In the genomic region with DNA sequence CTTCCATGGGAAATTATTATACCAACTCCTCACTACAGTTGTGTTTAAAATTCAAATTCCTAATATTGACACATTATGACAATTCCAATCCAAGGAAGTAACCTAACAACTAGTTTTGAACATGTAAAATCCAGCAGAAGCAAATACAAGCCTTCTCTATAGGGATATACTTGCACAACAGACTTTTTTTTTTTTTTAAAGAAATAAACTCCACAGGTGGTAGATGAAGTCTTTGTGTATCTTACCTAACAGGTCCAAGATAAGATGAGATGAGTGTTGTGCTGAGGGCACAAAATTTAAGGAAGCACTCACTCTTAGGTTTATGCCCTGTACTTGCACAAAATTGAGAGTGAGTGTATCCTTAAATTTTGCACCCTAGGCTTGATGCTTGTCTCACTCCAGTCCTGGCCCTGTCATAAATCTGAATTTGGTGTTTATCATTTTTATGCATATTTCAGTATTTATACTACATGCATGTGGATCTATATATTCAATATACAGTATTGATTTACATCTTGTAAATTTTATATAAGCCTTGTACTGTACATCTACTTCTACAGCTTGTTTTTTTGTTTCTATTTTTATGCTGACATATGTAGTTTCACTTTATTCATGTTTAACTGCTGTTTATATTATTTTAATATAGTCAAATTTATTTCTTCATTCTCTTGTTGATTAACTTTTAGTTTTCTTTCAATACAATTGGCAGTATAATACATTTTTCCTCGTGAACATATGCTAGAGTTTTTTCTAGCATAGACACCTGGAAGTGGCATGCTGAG, we compare ENCODE assay signal across 26 cellular contexts.
"Had no signal": no experiment of that assay in that cellular context is flagged by ENCODE, and none has a peak within 500 bp of the region (broad histone marks: within the 10 kb centered on the region; RNA-seq: fewer than 3 reads in every experiment).

No MANE protein-coding gene starts in this region.

- H3K27me3 ChIP-seq: heart left ventricle, left lung, suprapubic skin, tibial artery had no signal

- H3K27ac ChIP-seq: heart left ventricle, left lung, parathyroid adenoma, psoas muscle, suprapubic skin, tibial artery had no signal

- H3K9me3 ChIP-seq: suprapubic skin had no signal

- DNase-seq: activated CD4-positive, alpha-beta T cell treated with anti-CD3 and anti-CD28 coated beads, Interleukin-2, amount 50 U/mL, for 1 hour; activated CD8-positive, alpha-beta T cell treated with anti-CD3 and anti-CD28 coated beads for 36 hours; activated gamma-delta T cell treated with Interleukin-2 at 50 U/mL for 16 hours; activated naive CD4-positive, alpha-beta T cell treated with anti-CD3 and anti-CD28 coated beads, Interleukin-2, amount 50 U/mL, for 16 hours; activated T-cell treated with anti-CD3 and anti-CD28 coated beads, Interleukin-2, amount 50 U/mL, for 4 hours; amniotic stem cell; caudate nucleus; endodermal cell; foreskin fibroblast; heart left ventricle; hypothalamus; immature natural killer cell; kidney glomerular epithelial cell; left lung; naive thymus-derived CD4-positive, alpha-beta T cell; psoas muscle; stimulated activated CD4-positive, alpha-beta T cell treated with anti-CD3 and anti-CD28 coated beads, Interleukin-15, amount 100 ng/mL, for 24 hours; stimulated activated CD4-positive, alpha-beta T cell treated with anti-CD3 and anti-CD28 coated beads, Interleukin-2, amount 100 ng/mL, for 24 hours; stimulated activated naive CD4-positive, alpha-beta T cell; T-helper 2 cell; tibial artery had no signal

- H3K9ac ChIP-seq: parathyroid adenoma had no signal

- ATAC-seq: activated CD8-positive, alpha-beta T cell treated with anti-CD3 and anti-CD28 coated beads for 36 hours; activated T-cell treated with anti-CD3 and anti-CD28 coated beads, Interleukin-2, amount 50 U/mL, for 4 hours; activated T-helper 17 cell treated with anti-CD3 and anti-CD28 coated beads, Interleukin-2, amount 50 U/mL, for 72 hours; esophagus mucosa; heart left ventricle; left lung; naive thymus-derived CD4-positive, alpha-beta T cell; psoas muscle; WTC11 had no signal

- H3K4me3 ChIP-seq: heart left ventricle, left lung, psoas muscle, suprapubic skin, tibial artery had no signal

- H3K36me3 ChIP-seq: left lung, suprapubic skin had no signal

- H2AFZ ChIP-seq: parathyroid adenoma had no signal

- H3K4me1 ChIP-seq: left lung, parathyroid adenoma, psoas muscle, tibial artery had no signal

- H3K79me2 ChIP-seq: parathyroid adenoma had no signal
